In the genomic region with DNA sequence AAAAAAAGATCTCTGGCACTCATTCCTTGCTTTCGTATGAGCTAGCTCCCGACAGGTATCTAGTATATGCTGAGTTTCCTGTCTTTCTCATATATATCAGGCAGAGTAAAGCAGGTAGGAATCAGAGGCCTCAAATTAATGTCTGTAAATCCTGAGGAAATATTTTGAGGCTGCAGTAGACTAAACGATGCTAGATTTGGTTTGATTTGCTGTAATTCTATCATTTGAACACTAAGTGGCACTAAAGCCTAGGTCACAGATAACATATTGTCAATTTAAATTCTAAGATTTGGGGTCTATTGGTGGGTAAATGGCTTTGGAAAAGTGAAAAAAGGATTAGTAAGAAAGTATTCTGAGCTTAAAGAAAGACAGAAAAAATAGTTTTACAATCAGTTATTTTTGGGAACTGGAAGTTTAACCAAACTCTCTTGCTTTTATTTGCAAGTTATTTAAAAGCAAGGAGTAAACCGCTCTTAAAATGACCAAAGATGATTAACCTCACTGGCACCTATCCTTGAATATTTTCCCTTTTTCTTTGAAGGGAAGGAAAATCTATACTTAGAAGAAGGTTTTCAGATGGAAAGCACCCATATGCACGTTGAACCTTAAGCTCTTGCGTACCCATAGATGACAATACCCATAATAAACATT, we compare ENCODE assay signal across 9 cellular contexts. TPM values are rescaled to one million over a fixed set of nuclear protein-coding genes. Genes with fewer than 3 reads are reported as not detected.
DNase-seq lines count a peak whose midpoint lies in the region; ATAC-seq and TF ChIP-seq lines count a peak whose summit lies in the region.
"Had no signal": no experiment of that assay in that cellular context is flagged by ENCODE, and none has a peak within 500 bp of the region (broad histone marks: within the 10 kb centered on the region; RNA-seq: fewer than 3 reads in every experiment).

No MANE protein-coding gene starts in this region.

- ATAC-seq in HG02884 (IDR thresholded peaks at IDR 0.05; ENCODE audit: unreplicated experiment), result peak; percentile 69
- peak; percentile 40 for ATAC-seq in effector memory CD8-positive, alpha-beta T cell (replicated peaks)

- peaks cover 0 to 3% of the 10 kb centered on the region in 2 donors for H3K4me1 Mint-ChIP-seq in effector memory CD8-positive, alpha-beta T cell (ENCODE audit: low read depth in 2 of 2)
- no peaks in the 10 kb centered on the region for H3K4me1 Mint-ChIP-seq in osteocyte (ENCODE audit: unreplicated experiment)

- no peak overlapping the region for H3K27ac ChIP-seq in coronary artery
- H3K27ac ChIP-seq: BLaER1 had no signal

- no peaks in the 10 kb centered on the region for H3K27me3 Mint-ChIP-seq in effector memory CD8-positive, alpha-beta T cell
- peaks cover 22% of the 10 kb centered on the region for H3K27me3 Mint-ChIP-seq in osteocyte (ENCODE audit: unreplicated experiment)

- H3K27ac Mint-ChIP-seq in effector memory CD8-positive, alpha-beta T cell, result no peak overlapping the region
- H3K27ac Mint-ChIP-seq in osteocyte (ENCODE audit: unreplicated experiment), result no peak overlapping the region

- no peaks in the 10 kb centered on the region for H3K9me3 Mint-ChIP-seq in effector memory CD8-positive, alpha-beta T cell
- no peaks in the 10 kb centered on the region for H3K9me3 Mint-ChIP-seq in osteocyte (ENCODE audit: unreplicated experiment)

- no peaks in the 10 kb centered on the region for H3K36me3 Mint-ChIP-seq in effector memory CD8-positive, alpha-beta T cell (ENCODE audit: insufficient read depth)
- no peaks in the 10 kb centered on the region for H3K36me3 Mint-ChIP-seq in osteocyte (ENCODE audit: unreplicated experiment)

- TF ChIP-seq CTCF in osteocyte (IDR thresholded peaks at IDR 0.05), result peak; percentile 71
- no peak for TF ChIP-seq CTCF in coronary artery (IDR thresholded peaks at IDR 0.05)

- H3K4me3 Mint-ChIP-seq in effector memory CD8-positive, alpha-beta T cell, result no peak overlapping the region
- H3K4me3 Mint-ChIP-seq in osteocyte (ENCODE audit: unreplicated experiment), result no peak overlapping the region

- H3K4me3 ChIP-seq in coronary artery, result no peak overlapping the region
- H3K4me3 ChIP-seq: BLaER1 had no signal

- DNase-seq in NCI-H1436 (lab: John Stamatoyannopoulos, UW) (peak; percentile 10), NCI-H1436 treated with DMSO at 0.1 percent for 48 hours (lab: John Stamatoyannopoulos, UW) (no peak), NCI-H748 treated with DMSO at 0.1 percent for 48 hours (lab: John Stamatoyannopoulos, UW) (peak; percentile 51), osteocyte (ENCODE audit: extremely low spot score, unreplicated experiment) (no peak), kidney glomerular epithelial cell (lab: John Stamatoyannopoulos, UW) (no peak), coronary artery (ENCODE audit: low spot score) (no peak)
- DNase-seq in effector memory CD8-positive, alpha-beta T cell, result no peak

RNA-seq across cellular contexts. Expression of a gene that starts 37.6 kb away (rescaled TPM):
- total RNA-seq in osteocyte, result not detected in 2 replicates

Comparison
In these comparisons a context has a peak if more than half of its experiments do, and no peak if none do; other contexts are left out.
1. DNase-seq: peak in NCI-H1436 (single experiment) and NCI-H748 treated with DMSO at 0.1 percent for 48 hours (single experiment); none in NCI-H1436 treated with DMSO at 0.1 percent for 48 hours (single experiment), effector memory CD8-positive, alpha-beta T cell (0 of 3), osteocyte (single experiment), kidney glomerular epithelial cell (single experiment) and coronary artery (single experiment).